In the genomic region with DNA sequence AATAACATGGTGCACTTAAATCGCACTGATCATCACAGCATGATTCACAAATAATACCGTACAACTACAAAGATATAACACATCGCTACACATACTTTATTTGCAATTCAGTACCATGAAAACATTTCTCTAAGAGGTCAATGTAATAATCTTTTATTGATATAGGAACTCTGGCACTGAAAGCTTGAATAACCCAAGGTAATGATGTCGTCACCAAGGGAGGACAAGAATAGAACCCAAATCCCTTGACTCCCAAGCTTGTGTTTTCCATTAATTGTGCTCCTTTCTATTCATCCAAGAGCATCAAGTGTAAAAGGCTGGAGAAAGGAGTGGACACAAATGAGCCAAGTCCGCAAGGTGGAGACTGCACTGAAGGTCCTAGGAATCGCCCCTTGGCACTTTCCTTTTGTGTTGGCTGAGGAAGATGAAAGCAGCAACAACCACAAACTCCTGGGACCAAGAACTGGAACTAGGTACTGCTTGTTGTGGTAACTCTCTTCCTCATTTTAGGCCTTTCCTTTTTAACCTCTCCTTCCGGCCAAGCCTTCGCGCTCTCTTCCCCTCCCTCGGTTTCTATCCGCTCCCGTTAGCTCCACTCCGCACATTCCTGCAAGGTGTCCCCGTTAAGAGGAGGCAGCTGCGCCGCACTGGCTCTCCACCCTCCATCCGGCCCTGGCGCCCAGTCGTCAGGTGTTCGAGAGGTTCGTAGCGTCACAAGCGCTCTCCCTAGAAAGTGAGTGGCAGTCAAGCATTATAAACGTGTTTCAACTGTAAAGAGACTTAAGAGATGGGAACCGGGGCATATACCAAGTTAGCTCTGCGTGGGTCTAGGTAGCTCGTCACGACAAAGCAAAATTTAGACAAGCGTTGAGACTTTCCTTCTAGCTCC, we compare ENCODE assay signal across 8 cellular contexts. TPM values are rescaled to one million over a fixed set of nuclear protein-coding genes. Genes with fewer than 3 reads are reported as not detected.
A peak's percentile ranks its signal among the peaks of the same experiment; 100 is the strongest.
DNase-seq lines count a peak whose midpoint lies in the region; ATAC-seq and TF ChIP-seq lines count a peak whose summit lies in the region.

No MANE protein-coding gene starts in this region.

- DNase-seq in DMS153 (lab: John Stamatoyannopoulos, UW) (peak; percentile 80), DMS153 treated with DMSO at 0.1 percent for 48 hours (lab: John Stamatoyannopoulos, UW; ENCODE audit: unreplicated experiment) (no peak), SK-N-MC (ENCODE audit: low read depth, low spot score) (no peak), coronary artery (ENCODE audit: low spot score) (peak; percentile 85), lower leg skin (ENCODE audit: low spot score in 2 of 2) (peak in 1 of 2 donors; percentile 90), thoracic aorta (ENCODE audit: low spot score) (no peak)

- H3K27me3 ChIP-seq in HUES64 (ENCODE audit: insufficient read depth, low read length) (no peaks in the 10 kb centered on the region), thoracic aorta (replicated peaks; ENCODE audit: insufficient read depth) (no peaks in the 10 kb centered on the region)

- H3K9ac ChIP-seq in HUES64 (ENCODE audit: low read depth, low read length) (peak overlapping the region; percentile 86), SK-N-MC (ENCODE audit: insufficient read length) (peak overlapping the region; percentile 99)

- TF ChIP-seq CTCF in coronary artery (IDR thresholded peaks at IDR 0.05) (peak; percentile 12), lower leg skin (IDR thresholded peaks at IDR 0.05) (no peak), thoracic aorta (IDR thresholded peaks at IDR 0.05) (no peak)

- H3K27ac ChIP-seq in HUES64 (ENCODE audit: low read depth, low read length), result peak overlapping the region; percentile 48
- H3K27ac ChIP-seq in SK-N-MC, result peak overlapping the region; percentile 99
- peak overlapping the region; percentile 83 to 98 for H3K27ac ChIP-seq in coronary artery
- peak overlapping the region; percentile 94 to 96 for H3K27ac ChIP-seq in thoracic aorta

- H3K9me3 ChIP-seq in HUES64 (ENCODE audit: insufficient read depth, low read depth, low read length) (no peaks in the 10 kb centered on the region), SK-N-MC (ENCODE audit: low read depth, low read length) (no peaks in the 10 kb centered on the region), thoracic aorta (no peaks in the 10 kb centered on the region)

- no peaks in the 10 kb centered on the region for H3K36me3 ChIP-seq in HUES64 (ENCODE audit: insufficient read depth, low read length)
- no peaks in the 10 kb centered on the region for H3K36me3 ChIP-seq in SK-N-MC (ENCODE audit: insufficient read depth, low read length)
- H3K36me3 ChIP-seq in thoracic aorta, result no peaks in the 10 kb centered on the region

- ATAC-seq in GM21515 (IDR thresholded peaks at IDR 0.05; ENCODE audit: unreplicated experiment) (peak; percentile 38), thoracic aorta (ENCODE audit: insufficient number of reproducible peaks, low FRiP score, low read depth) (peak; percentile 40)

- peak in 1 of 2 donors; percentile 33 for TF ChIP-seq POLR2A in lower leg skin (IDR thresholded peaks at IDR 0.05)

- intact Hi-C loops in lower leg skin (cut with DNase I; ENCODE audit: low total_unique reads), result loop anchor here (5.0 kb wide), 1 partner anchor 134 kb away; no protein-coding TSS in a partner anchor

- H3K4me3 ChIP-seq in HUES64 (ENCODE audit: low read length) (peak overlapping the region; percentile 71), SK-N-MC (peak overlapping the region; percentile 99), coronary artery (peak overlapping the region; percentile 100), lower leg skin (ENCODE audit: low read depth, poor library complexity, severe bottlenecking) (peak overlapping the region; percentile 99), thoracic aorta (peak overlapping the region; percentile 92)

- peaks cover 19% of the 10 kb centered on the region; the same call in 1 of the 2 replicates for H3K4me1 ChIP-seq in HUES64 (ENCODE audit: insufficient read depth, low read length)
- peaks cover 24 to 36% of the 10 kb centered on the region in 2 donors for H3K4me1 ChIP-seq in thoracic aorta (ENCODE audit: control insufficient read depth in 1 of 2, low read depth in 2 of 2)

- 15% methylated on average over 29 of the region's 29 CpGs for WGBS in HUES64
- 16 to 17% methylated on average over 29 of the region's 29 CpGs for WGBS in lower leg skin, 2 donors

RNA-seq across cellular contexts. Expression of gene CBLL1, which starts 1.0 kb away (rescaled TPM):
- polyA plus RNA-seq in HUES64 (2013, experiment 1 of 2), result 26.6 TPM
- polyA plus RNA-seq in HUES64 (2013, experiment 2 of 2), result 36.5 TPM
- total RNA-seq in lower leg skin (10 to 100 TPM; 32.2 to 66.4 (median 42.6) TPM), thoracic aorta (10 to 100 TPM; 20.2 to 21.9 TPM)

Comparison
In these comparisons a context has a peak if more than half of its experiments do, and no peak if none do; other contexts are left out.
1. DNase-seq: peak in DMS153 (single experiment) and coronary artery (single experiment); none in DMS153 treated with DMSO at 0.1 percent for 48 hours (single experiment), SK-N-MC (single experiment) and thoracic aorta (single experiment).
2. H3K27ac ChIP-seq: peak in every context shown above with its lines; median percentile 99 in SK-N-MC; 95 in thoracic aorta; 90 in coronary artery; 48 in HUES64.
3. Peak in every context shown above with its lines, with median percentiles within 50 percentile points of each other: H3K4me3 ChIP-seq.